In genomic region chr20:12721636-12722035, GRCh38 we compare ENCODE assay signal across 26 cellular contexts.
"Had no signal": no experiment of that assay in that cellular context is flagged by ENCODE, and none has a peak within 500 bp of the region (broad histone marks: within the 10 kb centered on the region; RNA-seq: fewer than 3 reads in every experiment).

No MANE protein-coding gene starts in this region.

- H3K9me3 ChIP-seq: left lung, lower lobe of right lung, ovary, prostate gland, sigmoid colon, spleen, suprapubic skin, thoracic aorta, tibial artery, upper lobe of right lung, uterus had no signal

- ATAC-seq: left colon; left lung; lower lobe of right lung; natural killer cell; right cardiac atrium; stimulated activated effector memory CD8-positive, alpha-beta T cell treated with anti-CD3 and anti-CD28 coated beads, Interleukin-12 subunit alpha, Interleukin-12 subunit beta, amount 100 ng/mL, for 72 hours; upper lobe of right lung had no signal

- H3K27ac ChIP-seq: left lung, lower lobe of right lung, ovary, prostate gland, sigmoid colon, spleen, suprapubic skin, thoracic aorta, tibial artery, upper lobe of right lung, uterus had no signal

- H3K27me3 Mint-ChIP-seq: stimulated activated naive CD8-positive, alpha-beta T cell treated with anti-CD3 and anti-CD28 coated beads, Interleukin-15, Interleukin-2, amounts not matched to agents 100 ng/mL and 50 ng/mL, for 24 hours had no signal

- H3K4me3 ChIP-seq: left lung, lower lobe of right lung, ovary, prostate gland, sigmoid colon, spleen, suprapubic skin, thoracic aorta, tibial artery, upper lobe of right lung, uterus had no signal

- H3K4me1 Mint-ChIP-seq: immature natural killer cell; mesothelial cell of epicardium; naive B cell; natural killer cell; stimulated activated effector memory CD8-positive, alpha-beta T cell treated with anti-CD3 and anti-CD28 coated beads, Interleukin-12 subunit alpha, Interleukin-12 subunit beta, amount 100 ng/mL, for 72 hours had no signal

- H3K27ac Mint-ChIP-seq: immature natural killer cell; mesothelial cell of epicardium; naive B cell; natural killer cell; stimulated activated effector memory CD8-positive, alpha-beta T cell treated with anti-CD3 and anti-CD28 coated beads, Interleukin-12 subunit alpha, Interleukin-12 subunit beta, amount 100 ng/mL, for 72 hours; stimulated activated naive CD8-positive, alpha-beta T cell treated with anti-CD3 and anti-CD28 coated beads, Interleukin-15, Interleukin-2, amounts not matched to agents 100 ng/mL and 50 ng/mL, for 24 hours had no signal

- FAIRE-seq: islet of Langerhans, kidney, small intestine had no signal

- H3K4me3 Mint-ChIP-seq: immature natural killer cell; mesothelial cell of epicardium; naive B cell; natural killer cell; stimulated activated effector memory CD8-positive, alpha-beta T cell treated with anti-CD3 and anti-CD28 coated beads, Interleukin-12 subunit alpha, Interleukin-12 subunit beta, amount 100 ng/mL, for 72 hours; stimulated activated naive CD8-positive, alpha-beta T cell treated with anti-CD3 and anti-CD28 coated beads, Interleukin-15, Interleukin-2, amounts not matched to agents 100 ng/mL and 50 ng/mL, for 24 hours had no signal

- H3K4me1 ChIP-seq: left lung, lower lobe of right lung, prostate gland, sigmoid colon, spleen, suprapubic skin, tibial artery, upper lobe of right lung, uterus had no signal

- H3K36me3 Mint-ChIP-seq: immature natural killer cell; mesothelial cell of epicardium; naive B cell; natural killer cell; stimulated activated effector memory CD8-positive, alpha-beta T cell treated with anti-CD3 and anti-CD28 coated beads, Interleukin-12 subunit alpha, Interleukin-12 subunit beta, amount 100 ng/mL, for 72 hours had no signal

- DNase-seq: hypothalamus; immature natural killer cell; kidney; left colon; left lung; lower lobe of right lung; naive B cell; natural killer cell; ovary; retina; right cardiac atrium; sigmoid colon; small intestine; spleen; stimulated activated CD4-positive, alpha-beta T cell treated with anti-CD3 and anti-CD28 coated beads, Interleukin-4, amount 100 ng/mL, for 24 hours; stimulated activated naive CD4-positive, alpha-beta T cell; tibial artery; upper lobe of right lung; uterus had no signal

- H3K36me3 ChIP-seq: left lung, lower lobe of right lung, ovary, prostate gland, sigmoid colon, spleen, suprapubic skin, thoracic aorta, tibial artery, upper lobe of right lung, uterus had no signal

- H3K9me3 Mint-ChIP-seq: stimulated activated naive CD8-positive, alpha-beta T cell treated with anti-CD3 and anti-CD28 coated beads, Interleukin-15, Interleukin-2, amounts not matched to agents 100 ng/mL and 50 ng/mL, for 24 hours had no signal

- H3K27me3 ChIP-seq: left lung, ovary, sigmoid colon, spleen, suprapubic skin, tibial artery, upper lobe of right lung, uterus had no signal
